Comparison of ENCODE assay signal across 12 cellular contexts in genomic region chr3:168341192-168341816, GRCh38.
A peak's percentile ranks its signal among the peaks of the same experiment; 100 is the strongest.
DNase-seq lines count a peak whose midpoint lies in the region; TF ChIP-seq lines count a peak whose summit lies in the region.
"Had no signal": no experiment of that assay in that cellular context is flagged by ENCODE, and none has a peak within 500 bp of the region (broad histone marks: within the 10 kb centered on the region; RNA-seq: fewer than 3 reads in every experiment).

No MANE protein-coding gene starts in this region.

- TF ChIP-seq EP300 in SK-N-SH (IDR thresholded peaks at IDR 0.05; ENCODE audit: borderline replicate concordance in 1 of 2, low read depth in 1 of 2, low read length in 1 of 2), result peak; percentile 67 to 71
- no peak for TF ChIP-seq EP300 in esophagus muscularis mucosa (IDR thresholded peaks at IDR 0.05)

- H3K36me3 ChIP-seq in HAP-1 (replicated peaks) (no peaks in the 10 kb centered on the region), SK-N-SH (replicated peaks in 1 of 2; ENCODE audit: control insufficient read depth in 1 of 2, insufficient read depth in 2 of 2, low read length in 1 of 2) (no peaks in the 10 kb centered on the region), uterus (no peaks in the 10 kb centered on the region), esophagus muscularis mucosa (no peaks in the 10 kb centered on the region)

- no peaks in the 10 kb centered on the region for H4K20me1 ChIP-seq in SK-N-SH (ENCODE audit: insufficient read depth)

- TF ChIP-seq RAD21 in SK-N-SH (IDR thresholded peaks at IDR 0.05; ENCODE audit: low read length), result no peak

- no peak overlapping the region for H2AFZ ChIP-seq in SK-N-SH (ENCODE audit: low read depth)

- POLR2A ChIA-PET in SK-N-SH (lab: Yijun Ruan, JAX) (no interaction called here), RWPE1 (lab: Yijun Ruan, JAX; ENCODE audit: low non-redundant PET) (no interaction called here)

- TF ChIP-seq POLR2A in uterus (IDR thresholded peaks at IDR 0.05) (no peak), esophagus muscularis mucosa (IDR thresholded peaks at IDR 0.05; ENCODE audit: low read depth) (no peak)

- H3F3A ChIP-seq in SK-N-SH (replicated peaks; ENCODE audit: insufficient read depth), result no peaks in the 10 kb centered on the region

- CTCF ChIA-PET in SK-N-SH (lab: Yijun Ruan, JAX) (interaction anchor here (0.6 to 2.1 kb wide), 7 partner anchors 19 to 506 kb away, joined by 3 to 5 read pairs (median 4); no protein-coding TSS in a partner anchor), RWPE1 (lab: Yijun Ruan, JAX) (interaction anchor here (0.7 kb wide), 1 partner anchor 56 kb away, joined by 3 read pairs; no protein-coding TSS in a partner anchor)

- H3K27ac ChIP-seq in SK-N-SH (ENCODE audit: low read depth in 2 of 2, low read length in 1 of 2) (no peak overlapping the region), uterus (no peak overlapping the region), esophagus muscularis mucosa (replicated peaks in 1 of 4) (no peak overlapping the region), RWPE1 (no peak overlapping the region)
- H3K27ac ChIP-seq: skin epidermis had no signal

- DNase-seq in HAP-1 (ENCODE audit: low spot score in 2 of 2), result peak; percentile 24 to 78
- DNase-seq in SK-N-SH, result peak; percentile 7
- peak; percentile 59 for DNase-seq in fibroblast of villous mesenchyme (ENCODE audit: low read depth)
- peak; percentile 50 for DNase-seq in stromal cell of bone marrow (ENCODE audit: low read depth)
- no peak for DNase-seq in uterus
- DNase-seq in esophagus muscularis mucosa (ENCODE audit: extremely low spot score), result no peak
- no peak for DNase-seq in RWPE1 (ENCODE audit: low spot score)
- DNase-seq: anterior cingulate cortex, MV-4-11, NCI-H526, SHP77 treated with DMSO at 0.1 percent for 48 hours had no signal

- H3K27me3 ChIP-seq in HAP-1 (ENCODE audit: low read depth), result no peaks in the 10 kb centered on the region
- no peaks in the 10 kb centered on the region for H3K27me3 ChIP-seq in SK-N-SH (ENCODE audit: insufficient read depth)
- H3K27me3 ChIP-seq in uterus, result no peaks in the 10 kb centered on the region
- H3K27me3 ChIP-seq in esophagus muscularis mucosa, result no peaks in the 10 kb centered on the region

- TF ChIP-seq CTCF in SK-N-SH (IDR thresholded peaks at IDR 0.05), result no peak
- TF ChIP-seq CTCF in fibroblast of villous mesenchyme (IDR thresholded peaks at IDR 0.05; ENCODE audit: insufficient read depth, low read depth, low read length), result no peak
- TF ChIP-seq CTCF in uterus (IDR thresholded peaks at IDR 0.05), result no peak
- no peak for TF ChIP-seq CTCF in esophagus muscularis mucosa (IDR thresholded peaks at IDR 0.05)
- TF ChIP-seq CTCF in RWPE1 (conservative IDR thresholded peaks at IDR 0.05; ENCODE audit: low read depth), result no peak

- in situ Hi-C loops in HAP-1 (cut with MboI; ENCODE audit: low sequenced_read_pairs), result no loop called here

- H3K4me1 ChIP-seq in HAP-1 (peaks cover 24% of the 10 kb centered on the region), SK-N-SH (ENCODE audit: control insufficient read depth in 1 of 2, insufficient read depth in 2 of 2, low read depth in 1 of 2, low read length in 1 of 2) (peaks cover 2 to 7% of the 10 kb centered on the region in 2 experiments; a peak in 3 of 4 replicates), uterus (no peaks in the 10 kb centered on the region), esophagus muscularis mucosa (peaks cover 0 to 12% (median 4%) of the 10 kb centered on the region in 4 donors)

- H3K79me2 ChIP-seq in SK-N-SH (ENCODE audit: insufficient read depth), result no peaks in the 10 kb centered on the region

- intact Hi-C loops in uterus (cut with DNase I; ENCODE audit: low total_unique reads) (no loop called here), esophagus muscularis mucosa (cut with DNase I) (no loop called here)

- H3K9me3 ChIP-seq in HAP-1, result no peaks in the 10 kb centered on the region
- no peaks in the 10 kb centered on the region for H3K9me3 ChIP-seq in SK-N-SH
- H3K9me3 ChIP-seq in uterus, result no peaks in the 10 kb centered on the region
- H3K9me3 ChIP-seq in esophagus muscularis mucosa, result no peaks in the 10 kb centered on the region

- WGBS in SK-N-SH (ENCODE audit: low lambda C conversion rate), result 43% methylated on average over 3 of the region's 3 CpGs
- WGBS in esophagus muscularis mucosa, result 50% methylated on average over 3 of the region's 3 CpGs

- no peaks in the 10 kb centered on the region for H3K9me2 ChIP-seq in SK-N-SH

- H3K4me3 ChIP-seq in HAP-1, result no peak overlapping the region
- no peak overlapping the region for H3K4me3 ChIP-seq in SK-N-SH (ENCODE audit: low read depth in 2 of 2, low read length in 1 of 2)
- H3K4me3 ChIP-seq in fibroblast of villous mesenchyme (ENCODE audit: low read depth, low read length), result no peak overlapping the region
- no peak overlapping the region for H3K4me3 ChIP-seq in uterus
- no peak overlapping the region for H3K4me3 ChIP-seq in esophagus muscularis mucosa
- H3K4me3 ChIP-seq: skin epidermis had no signal

- no peak overlapping the region for H3K9ac ChIP-seq in SK-N-SH

- H3K4me2 ChIP-seq in SK-N-SH, result no peak overlapping the region

TF ChIP-seq in SK-N-SH, 30 proteins besides CTCF, POLR2A, EP300 and RAD21:
- TF ChIP-seq PBX3 (IDR thresholded peaks at IDR 0.05) (peak; percentile 91), MEF2A (IDR thresholded peaks at IDR 0.05; ENCODE audit: borderline replicate concordance, low read depth) (0 out of 2 replicates have a peak, but pooled peaks have one; percentile 38), NFIC (IDR thresholded peaks at IDR 0.05; ENCODE audit: borderline replicate concordance) (no peak; the same call in 1 of the 2 replicates), TCF12 (IDR thresholded peaks at IDR 0.05) (peak; percentile 97), TEAD4 (IDR thresholded peaks at IDR 0.05; ENCODE audit: borderline replicate concordance, insufficient read depth) (peak; percentile 61), RCOR1 (IDR thresholded peaks at IDR 0.05; ENCODE audit: low read length) (0 out of 2 replicates have a peak, but pooled peaks have one; percentile 13), POLR2AphosphoS5 (IDR thresholded peaks at IDR 0.05; ENCODE audit: low read depth, low read length) (peak; percentile 43; the same call in 1 of the 2 replicates), USF2 (IDR thresholded peaks at IDR 0.05; ENCODE audit: borderline replicate concordance, low read depth, low read length) (no peak), RXRA (IDR thresholded peaks at IDR 0.05; ENCODE audit: borderline replicate concordance, low read depth) (no peak), JUND (IDR thresholded peaks at IDR 0.05) (peak; percentile 47; the same call in 1 of the 2 replicates)

Comparison
In these comparisons a context has a peak if more than half of its experiments do, and no peak if none do; other contexts are left out.
1. DNase-seq: peak in HAP-1 (2 of 2), SK-N-SH (single experiment), fibroblast of villous mesenchyme (single experiment) and stromal cell of bone marrow (single experiment); none in uterus (0 of 2), esophagus muscularis mucosa (single experiment) and RWPE1 (single experiment).